ENCODE assay signal across 10 cellular contexts in the genomic region with DNA sequence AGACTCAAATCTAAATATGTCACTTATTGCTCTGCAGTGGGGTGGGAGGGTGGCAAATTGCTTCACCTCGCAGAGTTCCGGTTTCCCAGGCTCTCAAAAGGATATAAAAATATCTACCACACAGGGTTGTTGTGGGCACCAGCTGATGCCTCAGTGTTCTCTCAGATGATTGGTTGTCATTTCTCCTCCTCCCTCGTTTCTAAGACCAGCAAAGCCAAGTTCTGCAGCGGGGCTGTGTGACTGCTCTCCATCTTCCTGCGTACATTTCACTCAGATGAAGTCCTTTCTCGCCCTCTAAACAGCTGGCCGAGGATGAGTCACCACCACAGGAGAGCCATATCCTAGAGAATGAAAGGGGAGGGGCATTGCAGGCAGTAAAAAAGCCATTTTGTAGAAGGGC. TPM values are rescaled to one million over a fixed set of nuclear protein-coding genes. Genes with fewer than 3 reads are reported as not detected.
DNase-seq lines count a peak whose midpoint lies in the region; ATAC-seq and TF ChIP-seq lines count a peak whose summit lies in the region.
"Had no signal": no experiment of that assay in that cellular context is flagged by ENCODE, and none has a peak within 500 bp of the region (broad histone marks: within the 10 kb centered on the region; RNA-seq: fewer than 3 reads in every experiment).

No MANE protein-coding gene starts in this region.

- H3K27me3 Mint-ChIP-seq in activated T-helper 17 cell treated with anti-CD3 and anti-CD28 coated beads, Interleukin-2, amount 50 U/mL, for 72 hours: peaks cover 9% of the 10 kb centered on the region
- H3K27me3 Mint-ChIP-seq in activated naive CD8-positive, alpha-beta T cell treated with anti-CD3 and anti-CD28 coated beads for 36 hours: peaks cover 22% of the 10 kb centered on the region

- no peaks in the 10 kb centered on the region for H3K79me2 ChIP-seq in DND-41 (ENCODE audit: insufficient read depth, low read length)
- H3K79me2 ChIP-seq: parathyroid adenoma had no signal

- no peak overlapping the region for H3K4me3 Mint-ChIP-seq in activated T-helper 17 cell treated with anti-CD3 and anti-CD28 coated beads, Interleukin-2, amount 50 U/mL, for 72 hours
- H3K4me3 Mint-ChIP-seq in activated naive CD8-positive, alpha-beta T cell treated with anti-CD3 and anti-CD28 coated beads for 36 hours: no peak overlapping the region

- H3K4me3 ChIP-seq in DND-41 (ENCODE audit: low read depth in 1 of 2, low read length in 2 of 2) (no peak overlapping the region), LNCaP clone FGC (ENCODE audit: low read depth, low read length) (no peak overlapping the region)
- H3K4me3 ChIP-seq: esophagus muscularis mucosa, upper lobe of left lung had no signal

- no peaks in the 10 kb centered on the region for H3K9me3 ChIP-seq in DND-41 (ENCODE audit: insufficient read depth, low read length, severe bottlenecking)
- H3K9me3 ChIP-seq: esophagus muscularis mucosa, upper lobe of left lung had no signal

- DNase-seq in DND-41 (peak; percentile 7), LNCaP clone FGC (ENCODE audit: low read depth) (peak; percentile 69), middle frontal gyrus (ENCODE audit: extremely low spot score, low spot score) (peak; percentile 26), AML-193 (lab: John Stamatoyannopoulos, UW) (no peak)
- DNase-seq in activated naive CD8-positive, alpha-beta T cell treated with anti-CD3 and anti-CD28 coated beads for 36 hours: no peak
- DNase-seq in stimulated activated CD4-positive, alpha-beta T cell treated with anti-CD3 and anti-CD28 coated beads, Interleukin-12 subunit alpha, Interleukin-12 subunit beta, amount 100 ng/mL, for 4 hours: no peak
- DNase-seq: upper lobe of left lung had no signal

- TF ChIP-seq CTCF in DND-41 (IDR thresholded peaks at IDR 0.05; ENCODE audit: borderline replicate concordance, extremely low read depth, low read length, poor library complexity, severe bottlenecking) (no peak), LNCaP clone FGC (IDR thresholded peaks at IDR 0.05; ENCODE audit: control insufficient read depth, extremely low read depth, insufficient read depth) (no peak)

- no peak overlapping the region for H2AFZ ChIP-seq in DND-41 (ENCODE audit: low read depth, low read length)
- H2AFZ ChIP-seq: parathyroid adenoma had no signal

- no peaks in the 10 kb centered on the region for H3K36me3 Mint-ChIP-seq in activated T-helper 17 cell treated with anti-CD3 and anti-CD28 coated beads, Interleukin-2, amount 50 U/mL, for 72 hours (ENCODE audit: low read depth)
- no peaks in the 10 kb centered on the region for H3K36me3 Mint-ChIP-seq in activated naive CD8-positive, alpha-beta T cell treated with anti-CD3 and anti-CD28 coated beads for 36 hours

- H3K27ac Mint-ChIP-seq in activated T-helper 17 cell treated with anti-CD3 and anti-CD28 coated beads, Interleukin-2, amount 50 U/mL, for 72 hours: no peak overlapping the region
- no peak overlapping the region for H3K27ac Mint-ChIP-seq in activated naive CD8-positive, alpha-beta T cell treated with anti-CD3 and anti-CD28 coated beads for 36 hours

- H3K9ac ChIP-seq in DND-41 (ENCODE audit: low read depth, low read length): no peak overlapping the region
- H3K9ac ChIP-seq: parathyroid adenoma had no signal

- H3K36me3 ChIP-seq in DND-41 (ENCODE audit: insufficient read depth, low read length): no peaks in the 10 kb centered on the region
- H3K36me3 ChIP-seq: esophagus muscularis mucosa, upper lobe of left lung had no signal

- H3K4me2 ChIP-seq in DND-41 (ENCODE audit: insufficient read depth, low read length): no peak overlapping the region

- no peaks in the 10 kb centered on the region for H3K4me1 ChIP-seq in DND-41 (ENCODE audit: insufficient read depth, low read length)
- H3K4me1 ChIP-seq: parathyroid adenoma, upper lobe of left lung had no signal

- ATAC-seq in DND-41 (ENCODE audit: insufficient read depth, low read depth): peak; percentile 33; the same call in 2 of the 3 replicates
- ATAC-seq in activated T-helper 17 cell treated with anti-CD3 and anti-CD28 coated beads, Interleukin-2, amount 50 U/mL, for 72 hours (replicated peaks): peak; percentile 26

- H3K27ac ChIP-seq in DND-41 (ENCODE audit: low read length): no peak overlapping the region
- H3K27ac ChIP-seq: esophagus muscularis mucosa, parathyroid adenoma, upper lobe of left lung had no signal

- H3K9me3 Mint-ChIP-seq in activated T-helper 17 cell treated with anti-CD3 and anti-CD28 coated beads, Interleukin-2, amount 50 U/mL, for 72 hours: no peaks in the 10 kb centered on the region
- no peaks in the 10 kb centered on the region for H3K9me3 Mint-ChIP-seq in activated naive CD8-positive, alpha-beta T cell treated with anti-CD3 and anti-CD28 coated beads for 36 hours

- no peaks in the 10 kb centered on the region for H4K20me1 ChIP-seq in DND-41 (ENCODE audit: insufficient read depth, low read length)

- peaks cover 4% of the 10 kb centered on the region for H3K27me3 ChIP-seq in DND-41 (ENCODE audit: insufficient read depth, low read length, poor library complexity)
- H3K27me3 ChIP-seq: upper lobe of left lung had no signal

- peaks cover 4% of the 10 kb centered on the region for H3K4me1 Mint-ChIP-seq in activated T-helper 17 cell treated with anti-CD3 and anti-CD28 coated beads, Interleukin-2, amount 50 U/mL, for 72 hours
- H3K4me1 Mint-ChIP-seq in activated naive CD8-positive, alpha-beta T cell treated with anti-CD3 and anti-CD28 coated beads for 36 hours: no peaks in the 10 kb centered on the region

RNA-seq across cellular contexts. Expression of gene VWA5B1, which starts 35.0 kb away (rescaled TPM):
- under 1 TPM in 1 of 2 donors, not detected in 1; 0.05 TPM for total RNA-seq in activated T-helper 17 cell treated with anti-CD3 and anti-CD28 coated beads, Interleukin-2, amount 50 U/mL, for 72 hours
- under 1 TPM; 0.16 to 0.31 TPM for total RNA-seq in activated naive CD8-positive, alpha-beta T cell treated with anti-CD3 and anti-CD28 coated beads for 36 hours

Comparison
In these comparisons a context has a peak if more than half of its experiments do, and no peak if none do; other contexts are left out.
1. DNase-seq: peak in DND-41 (single experiment), LNCaP clone FGC (single experiment) and middle frontal gyrus (single experiment); none in activated naive CD8-positive, alpha-beta T cell treated with anti-CD3 and anti-CD28 coated beads for 36 hours (single experiment), stimulated activated CD4-positive, alpha-beta T cell treated with anti-CD3 and anti-CD28 coated beads, Interleukin-12 subunit alpha, Interleukin-12 subunit beta, amount 100 ng/mL, for 4 hours (single experiment) and AML-193 (0 of 2).